8 cellular contexts compared by ENCODE assay signal in genomic region chr17:57954421-57955182, GRCh38. TPM values are rescaled to one million over a fixed set of nuclear protein-coding genes. Genes with fewer than 3 reads are reported as not detected.
DNase-seq lines count a peak whose midpoint lies in the region; ATAC-seq and TF ChIP-seq lines count a peak whose summit lies in the region.

No MANE protein-coding gene starts in this region.

- TF ChIP-seq POLR2A in ovary (IDR thresholded peaks at IDR 0.05), result peak; percentile 30

- peak; percentile 77 to 92 (median 88) for ATAC-seq in heart right ventricle

- H3K27ac ChIP-seq in heart right ventricle (peak overlapping the region; percentile 97 to 100 (median 99)), ovary (peak overlapping the region; percentile 72 to 83)

- in situ Hi-C loops in KBM-7 (cut with MboI; ENCODE audit: low pct_unique_long_range_greater_than_20kb, low sequenced_read_pairs), result no loop called here

- H3K36me3 ChIP-seq in adipocyte (ENCODE audit: control insufficient read depth, insufficient read depth, low read length, severe bottlenecking) (no peaks in the 10 kb centered on the region), heart right ventricle (no peaks in the 10 kb centered on the region), ovary (no peaks in the 10 kb centered on the region)

- DNase-seq in NCI-H1417 (lab: John Stamatoyannopoulos, UW) (peak; percentile 57 to 85 (median 71)), NCI-H1417 treated with DMSO at 0.1 percent for 48 hours (lab: John Stamatoyannopoulos, UW) (no peak), NCI-H1105 treated with DMSO at 0.1 percent for 48 hours (lab: John Stamatoyannopoulos, UW) (peak; percentile 52), adipocyte (ENCODE audit: low read depth) (peak; percentile 87), heart right ventricle (peak; percentile 88 to 93), ovary (peak; percentile 61 to 78 (median 70)), KBM-7 (no peak), KG1 (lab: John Stamatoyannopoulos, UW) (no peak)

- H3K27me3 ChIP-seq in adipocyte (replicated peaks; ENCODE audit: control insufficient read depth, insufficient read depth, low read length) (no peaks in the 10 kb centered on the region), heart right ventricle (peaks cover 0 to 4% (median 0%) of the 10 kb centered on the region in 7 donors), ovary (no peaks in the 10 kb centered on the region)

- intact Hi-C loops in heart right ventricle (cut with DNase I), result loop anchor here in 8 of 10 donors (2.0 to 10.0 kb wide), 8 partner anchors 32 to 62 kb away; partner anchors contain the start of gene VEZF1 (in 5 of the 8)
- intact Hi-C loops in ovary (cut with DNase I), result loop anchor here in 3 of 4 donors (5.0 to 10.0 kb wide), 3 partner anchors 60 to 87 kb away; no protein-coding TSS in a partner anchor

- peaks cover 45% of the 10 kb centered on the region for H3K4me1 ChIP-seq in adipocyte (ENCODE audit: control insufficient read depth, insufficient read depth, low read length)
- peaks cover 16 to 63% (median 60%) of the 10 kb centered on the region in 9 donors for H3K4me1 ChIP-seq in heart right ventricle
- H3K4me1 ChIP-seq in ovary (ENCODE audit: insufficient read depth), result peaks cover 6% of the 10 kb centered on the region

- H3K9me3 ChIP-seq in adipocyte (ENCODE audit: control insufficient read depth, low read length), result no peaks in the 10 kb centered on the region
- no peaks in the 10 kb centered on the region for H3K9me3 ChIP-seq in heart right ventricle
- no peaks in the 10 kb centered on the region for H3K9me3 ChIP-seq in ovary

- TF ChIP-seq EP300 in ovary (IDR thresholded peaks at IDR 0.05), result no peak

- WGBS in heart right ventricle, 2 donors, result 1% methylated on average over 49 to 80 of the region's 84 CpGs
- WGBS in ovary, 3 donors, result 0 to 1% (median 1%) methylated on average over 40 to 82 of the region's 84 CpGs

- TF ChIP-seq CTCF in heart right ventricle (IDR thresholded peaks at IDR 0.05) (peak in 1 of 9 donors; percentile 8), ovary (IDR thresholded peaks at IDR 0.05) (no peak)

- peak overlapping the region; percentile 82 for H3K4me3 ChIP-seq in adipocyte (ENCODE audit: low read length)
- peak overlapping the region; percentile 67 to 98 (median 84) for H3K4me3 ChIP-seq in heart right ventricle
- peak overlapping the region; percentile 70 for H3K4me3 ChIP-seq in ovary

- peak overlapping the region; percentile 89 for H3K9ac ChIP-seq in adipocyte (ENCODE audit: low read length)

RNA-seq across cellular contexts. Expression of gene CUEDC1, which starts 0.6 kb away (rescaled TPM):
- 10 to 100 TPM; 38.3 to 65.0 (median 47.2) TPM for total RNA-seq in heart right ventricle
- polyA plus RNA-seq in heart right ventricle, result 10 to 100 TPM; 26.9 to 33.1 TPM
- 10 to 100 TPM in 6 of 7 donors, 1 to 10 TPM in 1; 6.7 to 30.2 (median 22.9) TPM for total RNA-seq in ovary
- 10 to 100 TPM; 14.2 to 18.6 TPM for polyA plus RNA-seq in ovary

RNA-seq across cellular contexts. Expression of gene VEZF1, which starts 33.5 kb away (rescaled TPM):
- total RNA-seq in heart right ventricle (10 to 100 TPM; 56.2 to 81.2 (median 61.5) TPM), ovary (10 to 100 TPM; 58.6 to 83.5 (median 72.4) TPM)
- polyA plus RNA-seq in heart right ventricle (10 to 100 TPM; 17.5 to 21.7 TPM), ovary (10 to 100 TPM; 31.6 to 70.2 TPM)

RNA-seq across cellular contexts. Expression of gene SRSF1, which starts 52.4 kb away (rescaled TPM):
- total RNA-seq in heart right ventricle, result 100 to 1,000 TPM in 3 of 10 donors, 10 to 100 TPM in 7; 79.8 to 130 (median 94.7) TPM
- 10 to 100 TPM; 70.3 to 76.3 TPM for polyA plus RNA-seq in heart right ventricle
- total RNA-seq in ovary, result 100 to 1,000 TPM in 6 of 7 donors, 10 to 100 TPM in 1; 89.8 to 184 (median 159) TPM
- polyA plus RNA-seq in ovary, result 100 to 1,000 TPM in 1 of 2 donors, 10 to 100 TPM in 1; 77.8 to 157 TPM

Comparison
In these comparisons a context has a peak if more than half of its experiments do, and no peak if none do; other contexts are left out.
1. DNase-seq: peak in NCI-H1417 (3 of 3), NCI-H1105 treated with DMSO at 0.1 percent for 48 hours (single experiment), adipocyte (single experiment), heart right ventricle (2 of 2) and ovary (5 of 5); none in NCI-H1417 treated with DMSO at 0.1 percent for 48 hours (single experiment), KBM-7 (single experiment) and KG1 (single experiment).
2. Peak in every context shown above with its lines, with median percentiles within 50 percentile points of each other: H3K4me3 ChIP-seq.